ENCODE assay signal across 2 cellular contexts in genomic region chr2:43129676-43130547, GRCh38.
TF ChIP-seq lines count a peak whose summit lies in the region.

No MANE protein-coding gene starts in this region.

TF ChIP-seq in SK-N-SH, 30 proteins besides CTCF, POLR2A, EP300 and RAD21 (continued from another document):
- TF ChIP-seq GATA2 (CRISPR knock-in tag; IDR thresholded peaks at IDR 0.05): no peak
- TF ChIP-seq ZBTB33 (IDR thresholded peaks at IDR 0.05; ENCODE audit: borderline replicate concordance, low read depth): no peak
- no peak for TF ChIP-seq RCOR1 (IDR thresholded peaks at IDR 0.05; ENCODE audit: low read length)

TF ChIP-seq in SK-N-SH treated with all-trans-retinoic acid at 6 μM for 48 hours, 23 proteins besides CTCF, POLR2A, EP300 and RAD21 (continued from another document):
- no peak for TF ChIP-seq CREB5 (CRISPR knock-in tag; IDR thresholded peaks at IDR 0.05; ENCODE audit: low read depth)
- TF ChIP-seq ESRRG (CRISPR knock-in tag; IDR thresholded peaks at IDR 0.05): no peak
- TF ChIP-seq BACH2 (CRISPR knock-in tag; IDR thresholded peaks at IDR 0.05; ENCODE audit: borderline replicate concordance): no peak
- TF ChIP-seq ZNF8 (CRISPR knock-in tag; IDR thresholded peaks at IDR 0.05): no peak
- no peak for TF ChIP-seq CSDC2 (CRISPR knock-in tag; IDR thresholded peaks at IDR 0.05)
- TF ChIP-seq TCF4 (CRISPR knock-in tag; IDR thresholded peaks at IDR 0.05; ENCODE audit: borderline replicate concordance): no peak
- TF ChIP-seq ISL1 (CRISPR knock-in tag; IDR thresholded peaks at IDR 0.05): no peak
